Comparison of ENCODE assay signal across 33 cellular contexts in the genomic region with DNA sequence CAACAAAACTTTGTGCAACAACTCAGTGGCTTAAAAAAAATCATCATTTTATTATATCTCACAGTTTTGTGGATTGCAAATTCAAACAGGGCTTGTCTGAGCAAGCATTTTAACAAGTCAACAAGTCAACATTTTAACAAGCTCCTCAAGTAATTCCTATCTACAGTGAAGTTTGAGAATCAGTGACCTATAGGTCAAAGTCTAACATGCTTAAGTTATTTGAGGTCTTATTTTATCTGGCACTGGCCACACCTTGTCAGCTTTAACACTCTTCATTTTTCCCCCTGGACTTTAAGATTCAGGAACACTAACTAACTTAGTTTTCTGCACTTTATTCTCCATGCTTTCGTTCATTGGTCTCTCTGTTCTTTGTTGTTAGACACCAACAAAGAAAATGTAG.
"Had no signal": no experiment of that assay in that cellular context is flagged by ENCODE, and none has a peak within 500 bp of the region (broad histone marks: within the 10 kb centered on the region; RNA-seq: fewer than 3 reads in every experiment).

No MANE protein-coding gene starts in this region.

- H3K4me2 ChIP-seq: smooth muscle cell had no signal

- H3K9me3 ChIP-seq: neutrophil, ovary, psoas muscle, right lobe of liver, sigmoid colon, spleen, suprapubic skin, testis, tibial artery, transverse colon, upper lobe of right lung, uterus had no signal

- H3K4me3 ChIP-seq: ovary, psoas muscle, right lobe of liver, sigmoid colon, smooth muscle cell, spleen, suprapubic skin, testis, tibial artery, transverse colon, upper lobe of right lung, uterus had no signal

- H3K4me1 Mint-ChIP-seq: naive thymus-derived CD8-positive, alpha-beta T cell; stimulated activated memory B cell treated with anti-CD40 and anti-IgM and Interleukin-4, amounts not matched to agents 10 μg/mL and 1 μg/mL and 100 μg/mL, for 72 hours; stimulated activated naive CD8-positive, alpha-beta T cell treated with anti-CD3 and anti-CD28 coated beads, Interleukin-15, amount 100 ng/mL, for 72 hours had no signal

- H3K27me3 ChIP-seq: neutrophil, ovary, right lobe of liver, sigmoid colon, spleen, suprapubic skin, testis, tibial artery, transverse colon, upper lobe of right lung, uterus had no signal

- H3K4me1 ChIP-seq: parathyroid adenoma, psoas muscle, right lobe of liver, sigmoid colon, spleen, suprapubic skin, testis, tibial artery, upper lobe of right lung, uterus had no signal

- H3K4me3 Mint-ChIP-seq: naive thymus-derived CD8-positive, alpha-beta T cell; natural killer cell treated with Interleukin-12 subunit alpha and Interleukin-12 subunit beta and Interleukin-15 and Interleukin-18, amount 100 ng/mL, for 72 hours; nephron progenitor cell; neural crest cell; stimulated activated memory B cell treated with anti-CD40 and anti-IgM and Interleukin-4, amounts not matched to agents 10 μg/mL and 1 μg/mL and 100 μg/mL, for 72 hours; stimulated activated naive CD8-positive, alpha-beta T cell treated with anti-CD3 and anti-CD28 coated beads, Interleukin-15, amount 100 ng/mL, for 72 hours; type B pancreatic cell had no signal

- H3K27ac ChIP-seq: neutrophil, ovary, parathyroid adenoma, psoas muscle, right lobe of liver, sigmoid colon, spleen, suprapubic skin, testis, tibial artery, transverse colon, upper lobe of right lung, uterus had no signal

- H3K79me2 ChIP-seq: parathyroid adenoma had no signal

- H3K36me3 Mint-ChIP-seq: naive thymus-derived CD8-positive, alpha-beta T cell; natural killer cell treated with Interleukin-12 subunit alpha and Interleukin-12 subunit beta and Interleukin-15 and Interleukin-18, amount 100 ng/mL, for 72 hours; stimulated activated memory B cell treated with anti-CD40 and anti-IgM and Interleukin-4, amounts not matched to agents 10 μg/mL and 1 μg/mL and 100 μg/mL, for 72 hours; type B pancreatic cell had no signal

- ATAC-seq: naive thymus-derived CD8-positive, alpha-beta T cell; natural killer cell treated with Interleukin-12 subunit alpha and Interleukin-12 subunit beta and Interleukin-15 and Interleukin-18, amount 100 ng/mL, for 72 hours; psoas muscle; right cardiac atrium; right lobe of liver; stimulated activated memory B cell treated with anti-CD40 and anti-IgM and Interleukin-4, amounts not matched to agents 10 μg/mL and 1 μg/mL and 100 μg/mL, for 72 hours; stimulated activated naive CD8-positive, alpha-beta T cell treated with anti-CD3 and anti-CD28 coated beads, Interleukin-15, amount 100 ng/mL, for 72 hours; stimulated activated naive CD8-positive, alpha-beta T cell treated with anti-CD3 and anti-CD28 coated beads, Interleukin-15, Interleukin-2, amounts not matched to agents 100 U/mL and 50 U/mL, for 24 hours; upper lobe of right lung had no signal

- H3K27ac Mint-ChIP-seq: naive thymus-derived CD8-positive, alpha-beta T cell; natural killer cell treated with Interleukin-12 subunit alpha and Interleukin-12 subunit beta and Interleukin-15 and Interleukin-18, amount 100 ng/mL, for 72 hours; nephron progenitor cell; progenitor cell of endocrine pancreas; stimulated activated memory B cell treated with anti-CD40 and anti-IgM and Interleukin-4, amounts not matched to agents 10 μg/mL and 1 μg/mL and 100 μg/mL, for 72 hours; stimulated activated naive CD8-positive, alpha-beta T cell treated with anti-CD3 and anti-CD28 coated beads, Interleukin-15, amount 100 ng/mL, for 72 hours; type B pancreatic cell had no signal

- DNase-seq: naive thymus-derived CD8-positive, alpha-beta T cell; nephron progenitor cell; nucleus accumbens; ovary; posterior cingulate gyrus; psoas muscle; right cardiac atrium; right lobe of liver; sigmoid colon; spleen; stimulated activated CD4-positive, alpha-beta T cell treated with anti-CD3 and anti-CD28 coated beads, Interleukin-12 subunit alpha, Interleukin-12 subunit beta, amount 100 ng/mL, for 4 hours; stimulated activated CD4-positive, alpha-beta T cell treated with anti-CD3 and anti-CD28 coated beads, Interleukin-1b, Interleukin-23, amount 100 ng/mL, for 48 hours; stimulated activated CD4-positive, alpha-beta T cell treated with anti-CD3 and anti-CD28 coated beads, Interleukin-4, amount 100 ng/mL, for 1 hour; stimulated activated CD4-positive, alpha-beta T cell treated with anti-CD3 and anti-CD28 coated beads, Interleukin-4, amount 100 ng/mL, for 4 hours; stimulated activated CD8-positive, alpha-beta memory T cell treated with anti-CD3 and anti-CD28 coated beads, Interleukin-4, amount 100 ng/mL, for 48 hours; stimulated activated naive CD4-positive, alpha-beta T cell; stimulated activated naive CD8-positive, alpha-beta T cell treated with anti-CD3 and anti-CD28 coated beads, Interleukin-15, amount 100 ng/mL, for 72 hours; stimulated activated naive CD8-positive, alpha-beta T cell treated with anti-CD3 and anti-CD28 coated beads, Interleukin-15, Interleukin-2, amounts not matched to agents 100 U/mL and 50 U/mL, for 24 hours; substantia nigra; testis; tibial artery; transverse colon; upper lobe of right lung; uterus had no signal

- H2AFZ ChIP-seq: parathyroid adenoma had no signal

- H3K9ac ChIP-seq: parathyroid adenoma had no signal

- H3K9me3 Mint-ChIP-seq: naive thymus-derived CD8-positive, alpha-beta T cell; natural killer cell treated with Interleukin-12 subunit alpha and Interleukin-12 subunit beta and Interleukin-15 and Interleukin-18, amount 100 ng/mL, for 72 hours; nephron progenitor cell; neural crest cell; stimulated activated memory B cell treated with anti-CD40 and anti-IgM and Interleukin-4, amounts not matched to agents 10 μg/mL and 1 μg/mL and 100 μg/mL, for 72 hours; stimulated activated naive CD8-positive, alpha-beta T cell treated with anti-CD3 and anti-CD28 coated beads, Interleukin-15, amount 100 ng/mL, for 72 hours; type B pancreatic cell had no signal

- H3K36me3 ChIP-seq: neutrophil, ovary, right lobe of liver, sigmoid colon, spleen, suprapubic skin, tibial artery, transverse colon, upper lobe of right lung, uterus had no signal

- H3K27me3 Mint-ChIP-seq: natural killer cell treated with Interleukin-12 subunit alpha and Interleukin-12 subunit beta and Interleukin-15 and Interleukin-18, amount 100 ng/mL, for 72 hours; stimulated activated memory B cell treated with anti-CD40 and anti-IgM and Interleukin-4, amounts not matched to agents 10 μg/mL and 1 μg/mL and 100 μg/mL, for 72 hours had no signal
